In genomic region chr15:40436116-40436891, GRCh38 we compare ENCODE assay signal across 9 cellular contexts. TPM values are rescaled to one million over a fixed set of nuclear protein-coding genes. Genes with fewer than 3 reads are reported as not detected.
DNase-seq lines count a peak whose midpoint lies in the region; ATAC-seq, FAIRE-seq and TF ChIP-seq lines count a peak whose summit lies in the region.
"Had no signal": no experiment of that assay in that cellular context is flagged by ENCODE, and none has a peak within 500 bp of the region (broad histone marks: within the 10 kb centered on the region; RNA-seq: fewer than 3 reads in every experiment).

No MANE protein-coding gene starts in this region.

- no peak for TF ChIP-seq RAD21 in HepG2 (CRISPR knock-in tag; IDR thresholded peaks at IDR 0.05)

- peak overlapping the region; percentile 70 for H3K4me2 ChIP-seq in HepG2 (ENCODE audit: low read depth, low read length)

- DNase-seq in heart left ventricle (peak in 1 of 5 donors; percentile 63), Right ventricle myocardium inferior (ENCODE audit: missing footprints) (no peak), ascending aorta (ENCODE audit: low spot score in 2 of 2) (no peak), HepG2 (ENCODE audit: low spot score) (no peak), upper lobe of right lung (no peak), NCI-H345 treated with DMSO at 0.1 percent for 48 hours (lab: John Stamatoyannopoulos, UW; ENCODE audit: unreplicated experiment) (no peak), NCI-H1694 (lab: John Stamatoyannopoulos, UW) (no peak)

- H3K27ac ChIP-seq in heart left ventricle (no peak overlapping the region), ascending aorta (no peak overlapping the region), HepG2 (ENCODE audit: extremely low read length, insufficient read depth, low read length) (no peak overlapping the region), upper lobe of right lung (no peak overlapping the region)
- H3K27ac ChIP-seq: adrenal gland had no signal

- H3K27me3 ChIP-seq in heart left ventricle (peaks cover 0 to 44% (median 13%) of the 10 kb centered on the region in 9 donors), ascending aorta (peaks cover 13% of the 10 kb centered on the region), HepG2 (ENCODE audit: control insufficient read depth in 1 of 2, insufficient read depth in 2 of 2, low read length in 2 of 2) (peaks cover 5 to 54% of the 10 kb centered on the region in 2 experiments; a peak in 4 of 5 replicates), upper lobe of right lung (peaks cover 30% of the 10 kb centered on the region)

- intact Hi-C loops in heart left ventricle (cut with DNase I) (no loop called here), Right ventricle myocardium inferior (cut with DNase I) (no loop called here), ascending aorta (cut with DNase I) (no loop called here), HepG2 (cut with micrococcal nuclease; ENCODE audit: unreplicated experiment) (no loop called here), upper lobe of right lung (cut with DNase I) (no loop called here)

- 1 to 3% (median 2%) methylated on average over 23 to 39 of the region's 39 CpGs for WGBS in heart left ventricle, 4 donors
- 21% methylated on average over 9 of the region's 39 CpGs for WGBS in HepG2 (ENCODE audit: low lambda C conversion rate)

- in situ Hi-C loops in HepG2 (cut with HindIII; ENCODE audit: extremely low pct_ligation_motif_present, low pct_unique_long_range_greater_than_20kb): no loop called here

- H4K20me1 ChIP-seq in HepG2 (ENCODE audit: insufficient read depth, low read length): no peaks in the 10 kb centered on the region

- BruUV-seq in HepG2 (replicated peaks; lab: Mats Ljungman, UMichigan): no TSS peak

- H3K9me3 ChIP-seq in heart left ventricle (no peaks in the 10 kb centered on the region), ascending aorta (no peaks in the 10 kb centered on the region), HepG2 (ENCODE audit: low read length) (no peaks in the 10 kb centered on the region), upper lobe of right lung (no peaks in the 10 kb centered on the region)
- H3K9me3 ChIP-seq: adrenal gland had no signal

- peaks cover 9 to 49% (median 26%) of the 10 kb centered on the region in 12 donors for H3K4me1 ChIP-seq in heart left ventricle
- H3K4me1 ChIP-seq in ascending aorta: peaks cover 13 to 19% of the 10 kb centered on the region in 2 donors
- peaks cover 57% of the 10 kb centered on the region for H3K4me1 ChIP-seq in HepG2 (ENCODE audit: insufficient read depth, low read length)
- peaks cover 24% of the 10 kb centered on the region for H3K4me1 ChIP-seq in upper lobe of right lung

- no peak for TF ChIP-seq EP300 in HepG2 (IDR thresholded peaks at IDR 0.05; ENCODE audit: low read depth in 2 of 2, low read length in 2 of 2)
- no peak for TF ChIP-seq EP300 in HepG2 (CRISPR knock-in tag; IDR thresholded peaks at IDR 0.05; ENCODE audit: borderline replicate concordance)

- H3K79me2 ChIP-seq in HepG2 (ENCODE audit: insufficient read depth, low read length): no peaks in the 10 kb centered on the region

- 0 out of 2 replicates have a peak overlapping the region, but pooled peaks have one; percentile 22 for H3K9ac ChIP-seq in HepG2 (ENCODE audit: insufficient read depth, low read depth, low read length)

- H3K4me3 ChIP-seq in heart left ventricle (peak overlapping the region; percentile 19 to 54 (median 46)), ascending aorta (peak overlapping the region; percentile 38 to 63), HepG2 (replicated peaks in 1 of 3; ENCODE audit: insufficient read depth in 1 of 3, low read depth in 2 of 3, low read length in 3 of 3) (peak overlapping the region; percentile 3 to 68 (median 47); a peak in 5 of 6 replicates), upper lobe of right lung (peak overlapping the region; percentile 33)

- no peak overlapping the region for H2AFZ ChIP-seq in HepG2 (ENCODE audit: low read length)

- ATAC-seq in heart left ventricle (no peak), Right ventricle myocardium inferior (no peak), HepG2 (no peak), upper lobe of right lung (no peak), GM18520 (IDR thresholded peaks at IDR 0.05; ENCODE audit: unreplicated experiment) (no peak)

- H3K36me3 ChIP-seq in heart left ventricle: no peaks in the 10 kb centered on the region
- no peaks in the 10 kb centered on the region for H3K36me3 ChIP-seq in ascending aorta
- no peaks in the 10 kb centered on the region for H3K36me3 ChIP-seq in HepG2 (replicated peaks in 1 of 2; ENCODE audit: control insufficient read depth in 1 of 2, insufficient read depth in 2 of 2, low read length in 2 of 2)
- no peaks in the 10 kb centered on the region for H3K36me3 ChIP-seq in upper lobe of right lung
- H3K36me3 ChIP-seq: adrenal gland had no signal

- TF ChIP-seq POLR2A in heart left ventricle (IDR thresholded peaks at IDR 0.05) (no peak), HepG2 (IDR thresholded peaks at IDR 0.05; ENCODE audit: insufficient read depth in 1 of 2, low read depth in 2 of 2, low read length in 2 of 2) (no peak)

- FAIRE-seq in HepG2 (lab: Jason Lieb, UNC): no peak

- CTCF ChIA-PET in HepG2 (lab: Yijun Ruan, JAX; ENCODE audit: low intra/inter-chr PET ratio, low total read pairs): no interaction called here

- POLR2A ChIA-PET in HepG2 (lab: Yijun Ruan, JAX): no interaction called here

- TF ChIP-seq CTCF in heart left ventricle (IDR thresholded peaks at IDR 0.05) (no peak), ascending aorta (IDR thresholded peaks at IDR 0.05) (no peak), HepG2 (CRISPR knock-in tag; IDR thresholded peaks at IDR 0.05) (no peak), upper lobe of right lung (IDR thresholded peaks at IDR 0.05) (no peak)

RNA-seq across cellular contexts. Expression of gene BAHD1, which starts 4.4 kb away (rescaled TPM):
- total RNA-seq in heart left ventricle: 10 to 100 TPM; 12.8 to 28.4 (median 16.1) TPM
- polyA plus RNA-seq in heart left ventricle: 10 to 100 TPM in 1 of 2 donors, 1 to 10 TPM in 1; 7.8 to 17.3 TPM
- 17.7 TPM for total RNA-seq in Right ventricle myocardium inferior
- total RNA-seq in ascending aorta: 10.6 TPM
- total RNA-seq in HepG2 (2016; rRNA removed; fragmentation: Illumina TruSeq; extraction: Trizol): 8.1 and 8.7 TPM in 2 replicates
- total RNA-seq in HepG2 (2016; cell fraction: cytosol; rRNA removed; fragmentation: Illumina TruSeq; extraction: Trizol; ENCODE audit: low read depth): 1.8 and 1.9 TPM in 2 replicates
- 7.1 and 8.8 TPM in 2 replicates for total RNA-seq in HepG2 (2016; cell fraction: insoluble cytoplasmic fraction; rRNA removed; fragmentation: Illumina TruSeq; extraction: Trizol)
- total RNA-seq in HepG2 (2016; cell fraction: membrane; rRNA removed; fragmentation: Illumina TruSeq; extraction: Trizol): 4.5 and 4.7 TPM in 2 replicates
- total RNA-seq in HepG2 (2016; cell fraction: nucleus; rRNA removed; fragmentation: Illumina TruSeq; extraction: Trizol): 9.6 and 13.1 TPM in 2 replicates
- 3.3 and 3.8 TPM in 2 replicates for polyA plus RNA-seq in HepG2 (2011; rRNA removed)
- 2.3 and 2.4 TPM in 2 replicates for polyA plus RNA-seq in HepG2 (2011; cell fraction: cytosol; rRNA removed)
- polyA plus RNA-seq in HepG2 (2011; cell fraction: nucleus; rRNA removed): 9.7 and 10.3 TPM in 2 replicates
- polyA plus RNA-seq in HepG2 (2012): 6.2 and 8.0 TPM in 2 replicates
- polyA plus RNA-seq in HepG2 (2016; cell fraction: cytosol; fragmentation: Illumina TruSeq; extraction: Trizol; ENCODE audit: low read depth): 0.53 and 0.62 TPM in 2 replicates
- polyA plus RNA-seq in HepG2 (2016; cell fraction: insoluble cytoplasmic fraction; fragmentation: Illumina TruSeq; extraction: Trizol; ENCODE audit: low read depth): 8.2 and 10.1 TPM in 2 replicates
- 2.1 and 2.2 TPM in 2 replicates for polyA plus RNA-seq in HepG2 (2016; cell fraction: membrane; fragmentation: Illumina TruSeq; extraction: Trizol; ENCODE audit: low read depth)
- polyA plus RNA-seq in HepG2 (2016; cell fraction: nucleus; fragmentation: Illumina TruSeq; extraction: Trizol; ENCODE audit: insufficient read depth, low read depth): 14.7 and 18.8 TPM in 2 replicates
- 6.1 and 10.5 TPM in 2 replicates for polyA minus RNA-seq in HepG2 (2011; rRNA and poly(A)+ RNA removed; ENCODE audit: low replicate concordance)
- polyA minus RNA-seq in HepG2 (2011; cell fraction: cytosol; rRNA and poly(A)+ RNA removed): 3.0 and 3.5 TPM in 2 replicates
- polyA minus RNA-seq in HepG2 (2011; cell fraction: nucleus; rRNA and poly(A)+ RNA removed): 5.3 and 9.8 TPM in 2 replicates
- total RNA-seq in upper lobe of right lung: 29.8 TPM

RNA-seq across cellular contexts. Expression of gene IVD, which starts 30.7 kb away (rescaled TPM):
- total RNA-seq in heart left ventricle: 100 to 1,000 TPM in 4 of 9 donors, 10 to 100 TPM in 5; 72.1 to 130 (median 99.8) TPM
- 10 to 100 TPM; 52.9 to 56.2 TPM for polyA plus RNA-seq in heart left ventricle
- 88.6 TPM for total RNA-seq in Right ventricle myocardium inferior
- 39.5 TPM for total RNA-seq in ascending aorta
- total RNA-seq in HepG2 (2016; rRNA removed; fragmentation: Illumina TruSeq; extraction: Trizol): 48.0 and 61.3 TPM in 2 replicates
- 10.0 and 11.4 TPM in 2 replicates for total RNA-seq in HepG2 (2016; cell fraction: cytosol; rRNA removed; fragmentation: Illumina TruSeq; extraction: Trizol; ENCODE audit: low read depth)
- total RNA-seq in HepG2 (2016; cell fraction: insoluble cytoplasmic fraction; rRNA removed; fragmentation: Illumina TruSeq; extraction: Trizol): 52.6 and 57.5 TPM in 2 replicates
- total RNA-seq in HepG2 (2016; cell fraction: membrane; rRNA removed; fragmentation: Illumina TruSeq; extraction: Trizol): 16.7 and 18.2 TPM in 2 replicates
- 53.6 and 56.9 TPM in 2 replicates for total RNA-seq in HepG2 (2016; cell fraction: nucleus; rRNA removed; fragmentation: Illumina TruSeq; extraction: Trizol)
- 53.9 and 56.6 TPM in 2 replicates for polyA plus RNA-seq in HepG2 (2011; rRNA removed)
- polyA plus RNA-seq in HepG2 (2011; cell fraction: cytosol; rRNA removed): 51.5 and 58.7 TPM in 2 replicates
- 50.0 and 59.6 TPM in 2 replicates for polyA plus RNA-seq in HepG2 (2011; cell fraction: nucleus; rRNA removed)
- 38.1 and 46.1 TPM in 2 replicates for polyA plus RNA-seq in HepG2 (2012)
- polyA plus RNA-seq in HepG2 (2016; cell fraction: cytosol; fragmentation: Illumina TruSeq; extraction: Trizol; ENCODE audit: low read depth): 4.8 and 5.5 TPM in 2 replicates
- 49.0 and 58.9 TPM in 2 replicates for polyA plus RNA-seq in HepG2 (2016; cell fraction: insoluble cytoplasmic fraction; fragmentation: Illumina TruSeq; extraction: Trizol; ENCODE audit: low read depth)
- 9.2 and 11.0 TPM in 2 replicates for polyA plus RNA-seq in HepG2 (2016; cell fraction: membrane; fragmentation: Illumina TruSeq; extraction: Trizol; ENCODE audit: low read depth)
- 72.4 and 89.1 TPM in 2 replicates for polyA plus RNA-seq in HepG2 (2016; cell fraction: nucleus; fragmentation: Illumina TruSeq; extraction: Trizol; ENCODE audit: insufficient read depth, low read depth)
- polyA minus RNA-seq in HepG2 (2011; rRNA and poly(A)+ RNA removed; ENCODE audit: low replicate concordance): 75.5 and 101 TPM in 2 replicates
- 31.7 and 40.8 TPM in 2 replicates for polyA minus RNA-seq in HepG2 (2011; cell fraction: cytosol; rRNA and poly(A)+ RNA removed)
- polyA minus RNA-seq in HepG2 (2011; cell fraction: nucleus; rRNA and poly(A)+ RNA removed): 71.8 and 74.3 TPM in 2 replicates
- 115 TPM for total RNA-seq in upper lobe of right lung

RNA-seq across cellular contexts. Expression of gene CHST14, which starts 34.5 kb away (rescaled TPM):
- total RNA-seq in heart left ventricle (10 to 100 TPM in 3 of 9 donors, 1 to 10 TPM in 6; 6.4 to 10.8 (median 8.6) TPM), Right ventricle myocardium inferior (7.6 TPM), ascending aorta (22.0 TPM), HepG2 (2016; rRNA removed; fragmentation: Illumina TruSeq; extraction: Trizol) (6.4 and 12.4 TPM in 2 replicates), upper lobe of right lung (14.1 TPM)
- polyA plus RNA-seq in heart left ventricle (1 to 10 TPM; 6.0 to 6.2 TPM), HepG2 (2011; rRNA removed) (8.6 and 8.9 TPM in 2 replicates)
- total RNA-seq in HepG2 (2016; cell fraction: cytosol; rRNA removed; fragmentation: Illumina TruSeq; extraction: Trizol; ENCODE audit: low read depth): 1.7 and 1.9 TPM in 2 replicates
- 5.9 and 12.8 TPM in 2 replicates for total RNA-seq in HepG2 (2016; cell fraction: insoluble cytoplasmic fraction; rRNA removed; fragmentation: Illumina TruSeq; extraction: Trizol)
- total RNA-seq in HepG2 (2016; cell fraction: membrane; rRNA removed; fragmentation: Illumina TruSeq; extraction: Trizol): 6.3 and 7.3 TPM in 2 replicates
- total RNA-seq in HepG2 (2016; cell fraction: nucleus; rRNA removed; fragmentation: Illumina TruSeq; extraction: Trizol): 12.7 and 15.0 TPM in 2 replicates
- 9.6 and 9.8 TPM in 2 replicates for polyA plus RNA-seq in HepG2 (2011; cell fraction: cytosol; rRNA removed)
- 4.4 and 4.5 TPM in 2 replicates for polyA plus RNA-seq in HepG2 (2011; cell fraction: nucleus; rRNA removed)
- polyA plus RNA-seq in HepG2 (2012): 9.6 and 9.8 TPM in 2 replicates
- polyA plus RNA-seq in HepG2 (2016; cell fraction: cytosol; fragmentation: Illumina TruSeq; extraction: Trizol; ENCODE audit: low read depth): 3.1 and 3.8 TPM in 2 replicates
- 10.8 and 12.3 TPM in 2 replicates for polyA plus RNA-seq in HepG2 (2016; cell fraction: insoluble cytoplasmic fraction; fragmentation: Illumina TruSeq; extraction: Trizol; ENCODE audit: low read depth)
- 6.3 and 7.2 TPM in 2 replicates for polyA plus RNA-seq in HepG2 (2016; cell fraction: membrane; fragmentation: Illumina TruSeq; extraction: Trizol; ENCODE audit: low read depth)
- 35.3 and 38.8 TPM in 2 replicates for polyA plus RNA-seq in HepG2 (2016; cell fraction: nucleus; fragmentation: Illumina TruSeq; extraction: Trizol; ENCODE audit: insufficient read depth, low read depth)
- polyA minus RNA-seq in HepG2 (2011; rRNA and poly(A)+ RNA removed; ENCODE audit: low replicate concordance): 10.7 and 13.2 TPM in 2 replicates
- 7.1 and 8.4 TPM in 2 replicates for polyA minus RNA-seq in HepG2 (2011; cell fraction: cytosol; rRNA and poly(A)+ RNA removed)
- polyA minus RNA-seq in HepG2 (2011; cell fraction: nucleus; rRNA and poly(A)+ RNA removed): 3.0 and 3.2 TPM in 2 replicates

RNA-seq across cellular contexts. Expression of gene KNSTRN, which starts 53.8 kb away (rescaled TPM):
- total RNA-seq in heart left ventricle: 10 to 100 TPM in 4 of 9 donors, 1 to 10 TPM in 5; 8.9 to 20.1 (median 9.9) TPM
- polyA plus RNA-seq in heart left ventricle: 10 to 100 TPM in 1 of 2 donors, 1 to 10 TPM in 1; 8.0 to 16.7 TPM
- total RNA-seq in Right ventricle myocardium inferior: 8.5 TPM
- total RNA-seq in ascending aorta: 5.1 TPM
- total RNA-seq in HepG2 (2016; rRNA removed; fragmentation: Illumina TruSeq; extraction: Trizol): 62.3 and 82.1 TPM in 2 replicates
- 28.6 and 31.3 TPM in 2 replicates for total RNA-seq in HepG2 (2016; cell fraction: cytosol; rRNA removed; fragmentation: Illumina TruSeq; extraction: Trizol; ENCODE audit: low read depth)
- 60.3 and 80.7 TPM in 2 replicates for total RNA-seq in HepG2 (2016; cell fraction: insoluble cytoplasmic fraction; rRNA removed; fragmentation: Illumina TruSeq; extraction: Trizol)
- 43.2 and 48.2 TPM in 2 replicates for total RNA-seq in HepG2 (2016; cell fraction: membrane; rRNA removed; fragmentation: Illumina TruSeq; extraction: Trizol)
- total RNA-seq in HepG2 (2016; cell fraction: nucleus; rRNA removed; fragmentation: Illumina TruSeq; extraction: Trizol): 31.0 and 33.7 TPM in 2 replicates
- 12.9 and 20.3 TPM in 2 replicates for polyA plus RNA-seq in HepG2 (2011; rRNA removed)
- polyA plus RNA-seq in HepG2 (2011; cell fraction: cytosol; rRNA removed): 11.9 and 12.5 TPM in 2 replicates
- polyA plus RNA-seq in HepG2 (2011; cell fraction: nucleus; rRNA removed): 10.3 and 10.6 TPM in 2 replicates
- 13.8 and 21.5 TPM in 2 replicates for polyA plus RNA-seq in HepG2 (2012)
- polyA plus RNA-seq in HepG2 (2016; cell fraction: cytosol; fragmentation: Illumina TruSeq; extraction: Trizol; ENCODE audit: low read depth): 15.1 and 18.4 TPM in 2 replicates
- polyA plus RNA-seq in HepG2 (2016; cell fraction: insoluble cytoplasmic fraction; fragmentation: Illumina TruSeq; extraction: Trizol; ENCODE audit: low read depth): 70.7 and 72.8 TPM in 2 replicates
- polyA plus RNA-seq in HepG2 (2016; cell fraction: membrane; fragmentation: Illumina TruSeq; extraction: Trizol; ENCODE audit: low read depth): 25.7 and 26.6 TPM in 2 replicates
- 48.7 and 55.8 TPM in 2 replicates for polyA plus RNA-seq in HepG2 (2016; cell fraction: nucleus; fragmentation: Illumina TruSeq; extraction: Trizol; ENCODE audit: insufficient read depth, low read depth)
- 9.8 and 86.6 TPM in 2 replicates for polyA minus RNA-seq in HepG2 (2011; rRNA and poly(A)+ RNA removed; ENCODE audit: low replicate concordance)
- 9.2 and 11.1 TPM in 2 replicates for polyA minus RNA-seq in HepG2 (2011; cell fraction: cytosol; rRNA and poly(A)+ RNA removed)
- 17.2 and 23.4 TPM in 2 replicates for polyA minus RNA-seq in HepG2 (2011; cell fraction: nucleus; rRNA and poly(A)+ RNA removed)
- total RNA-seq in upper lobe of right lung: 18.1 TPM
